In genomic region chr1:32767156-32767555, GRCh38 we compare ENCODE assay signal across 1 cellular context.
TF ChIP-seq lines count a peak whose summit lies in the region.

No MANE protein-coding gene starts in this region.

TF ChIP-seq in HCT116, 20 proteins besides CTCF, POLR2A, EP300 and RAD21:
- TF ChIP-seq POLR2AphosphoS5 (IDR thresholded peaks at IDR 0.05; ENCODE audit: low read depth, low read length) (no peak), ELF1 (IDR thresholded peaks at IDR 0.05; ENCODE audit: borderline replicate concordance, low read depth) (no peak), JUND (IDR thresholded peaks at IDR 0.05) (no peak), FOSL1 (IDR thresholded peaks at IDR 0.05; ENCODE audit: low read depth) (no peak), CEBPB (IDR thresholded peaks at IDR 0.05; ENCODE audit: low read depth) (no peak), TCF7L2 (IDR thresholded peaks at IDR 0.05; ENCODE audit: borderline replicate concordance, extremely low read depth, insufficient read depth, insufficient read length) (no peak), EZH2 (IDR thresholded peaks at IDR 0.05) (no peak), CBX3 (IDR thresholded peaks at IDR 0.05; ENCODE audit: low read depth) (no peak), SIN3A (IDR thresholded peaks at IDR 0.05; ENCODE audit: low read depth) (no peak), EGR1 (IDR thresholded peaks at IDR 0.05; ENCODE audit: low read depth) (no peak)
- TF ChIP-seq, protein P1, sequence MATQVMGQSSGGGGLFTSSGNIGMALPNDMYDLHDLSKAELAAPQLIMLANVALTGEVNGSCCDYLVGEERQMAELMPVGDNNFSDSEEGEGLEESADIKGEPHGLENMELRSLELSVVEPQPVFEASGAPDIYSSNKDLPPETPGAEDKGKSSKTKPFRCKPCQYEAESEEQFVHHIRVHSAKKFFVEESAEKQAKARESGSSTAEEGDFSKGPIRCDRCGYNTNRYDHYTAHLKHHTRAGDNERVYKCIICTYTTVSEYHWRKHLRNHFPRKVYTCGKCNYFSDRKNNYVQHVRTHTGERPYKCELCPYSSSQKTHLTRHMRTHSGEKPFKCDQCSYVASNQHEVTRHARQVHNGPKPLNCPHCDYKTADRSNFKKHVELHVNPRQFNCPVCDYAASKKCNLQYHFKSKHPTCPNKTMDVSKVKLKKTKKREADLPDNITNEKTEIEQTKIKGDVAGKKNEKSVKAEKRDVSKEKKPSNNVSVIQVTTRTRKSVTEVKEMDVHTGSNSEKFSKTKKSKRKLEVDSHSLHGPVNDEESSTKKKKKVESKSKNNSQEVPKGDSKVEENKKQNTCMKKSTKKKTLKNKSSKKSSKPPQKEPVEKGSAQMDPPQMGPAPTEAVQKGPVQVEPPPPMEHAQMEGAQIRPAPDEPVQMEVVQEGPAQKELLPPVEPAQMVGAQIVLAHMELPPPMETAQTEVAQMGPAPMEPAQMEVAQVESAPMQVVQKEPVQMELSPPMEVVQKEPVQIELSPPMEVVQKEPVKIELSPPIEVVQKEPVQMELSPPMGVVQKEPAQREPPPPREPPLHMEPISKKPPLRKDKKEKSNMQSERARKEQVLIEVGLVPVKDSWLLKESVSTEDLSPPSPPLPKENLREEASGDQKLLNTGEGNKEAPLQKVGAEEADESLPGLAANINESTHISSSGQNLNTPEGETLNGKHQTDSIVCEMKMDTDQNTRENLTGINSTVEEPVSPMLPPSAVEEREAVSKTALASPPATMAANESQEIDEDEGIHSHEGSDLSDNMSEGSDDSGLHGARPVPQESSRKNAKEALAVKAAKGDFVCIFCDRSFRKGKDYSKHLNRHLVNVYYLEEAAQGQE (IDR thresholded peaks at IDR 0.05; ENCODE audit: low read depth) = no peak
TF ChIP-seq in HCT116: peak in this region for 0.
